ENCODE assay signal across 8 cellular contexts in the genomic region with DNA sequence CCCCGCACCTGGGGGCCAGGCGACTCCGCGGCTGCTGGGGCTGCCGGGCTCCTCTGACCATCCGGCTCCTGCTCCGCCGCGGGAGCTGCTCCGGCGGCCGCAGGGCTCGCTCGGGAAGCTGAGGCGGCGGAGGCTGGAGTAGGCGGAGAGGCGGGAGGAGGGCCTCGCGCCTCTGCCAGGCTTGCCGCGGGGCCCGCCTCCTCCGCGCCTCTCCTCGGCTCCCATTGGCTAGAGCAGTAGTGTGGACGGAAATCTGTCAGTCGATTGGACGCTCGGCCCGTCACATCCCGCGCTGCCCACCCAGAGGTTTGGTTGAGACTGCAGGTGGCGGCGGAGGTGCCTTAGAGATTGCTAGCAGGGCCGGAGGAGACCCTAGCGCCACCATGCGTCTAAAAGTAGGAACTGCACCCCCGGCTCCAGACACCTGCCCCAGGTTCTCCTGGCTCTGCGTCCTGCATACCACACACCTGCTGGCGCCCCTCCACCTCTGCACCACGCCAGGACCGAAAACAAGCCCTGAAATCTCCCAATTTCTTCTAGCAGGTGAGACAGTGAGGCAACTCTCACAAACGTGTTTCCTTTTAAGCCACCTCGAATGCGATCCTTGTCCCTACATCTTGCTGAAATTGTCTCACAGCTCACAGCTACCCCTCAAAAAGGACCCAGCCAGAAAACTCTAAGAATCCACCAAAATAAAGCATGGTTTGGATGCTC. TPM values are rescaled to one million over a fixed set of nuclear protein-coding genes. Genes with fewer than 3 reads are reported as not detected.
DNase-seq lines count a peak whose midpoint lies in the region; ATAC-seq, FAIRE-seq and TF ChIP-seq lines count a peak whose summit lies in the region.

SCAI (minus strand) TSS at position 152 of the 714 bp plus-strand sequence; CDS start at position 61, 91 bp downstream.

- H3K9me3 ChIP-seq in HUES48 (ENCODE audit: control insufficient read depth, insufficient read depth, low read length): no peaks in the 10 kb centered on the region
- no peaks in the 10 kb centered on the region for H3K9me3 ChIP-seq in NT2/D1 (ENCODE audit: insufficient read depth, low read length)
- no peaks in the 10 kb centered on the region for H3K9me3 ChIP-seq in endothelial cell of umbilical vein (replicated peaks; ENCODE audit: control insufficient read depth, insufficient read depth, low read length)

- peak; percentile 94 to 99 for TF ChIP-seq CTCF in endothelial cell of umbilical vein (IDR thresholded peaks at IDR 0.05; ENCODE audit: extremely low read depth in 1 of 2, insufficient read depth in 1 of 2, low read depth in 1 of 2, low read length in 2 of 2)

- peak; percentile 97 for ATAC-seq in GM21390 (IDR thresholded peaks at IDR 0.05; ENCODE audit: unreplicated experiment)

- intact Hi-C loops in endothelial cell of umbilical vein (cut with micrococcal nuclease): loop anchor here (1.0 to 2.0 kb wide), 7 partner anchors 46 to 369 kb away; partner anchors contain the start of genes ARPC5L, GOLGA1, PPP6C and WDR38

- FAIRE-seq in endothelial cell of umbilical vein (lab: Jason Lieb, UNC): peak; percentile 98

- no peaks in the 10 kb centered on the region for H3K9me1 ChIP-seq in endothelial cell of umbilical vein (replicated peaks; ENCODE audit: control insufficient read depth, extremely low read depth, insufficient read depth, low read length)

- H3K4me2 ChIP-seq in endothelial cell of umbilical vein (ENCODE audit: insufficient read depth, low read length): peak within 1 kb of the TSS; percentile 72

- POLR2A ChIA-PET in endothelial cell of umbilical vein (lab: Charles Lee): interaction anchor here (0.6 to 0.8 kb wide), 2 partner anchors 12 to 202 kb away, joined by 3 read pairs; no protein-coding TSS in a partner anchor

- H3K79me2 ChIP-seq in endothelial cell of umbilical vein (ENCODE audit: control insufficient read depth, insufficient read depth, low read length): no peaks in the 10 kb centered on the region

- DNase-seq in D341Med (ENCODE audit: low spot score) (peak; percentile 99), NT2/D1 (ENCODE audit: low read depth, low spot score) (peak; percentile 98), endothelial cell of umbilical vein (ENCODE audit: low read depth, low spot score) (peak; percentile 99), middle frontal gyrus (ENCODE audit: extremely low spot score, low spot score) (peak; percentile 98)
- DNase-seq in activated CD8-positive, alpha-beta memory T cell treated with anti-CD3 and anti-CD28 coated beads, Interleukin-2, amount 50 U/mL, for 1 hour (ENCODE audit: extremely low read depth): peak; percentile 96
- peak; percentile 94 to 97 for DNase-seq in stimulated activated CD8-positive, alpha-beta memory T cell treated with anti-CD3 and anti-CD28 coated beads, Interleukin-2, amount 100 ng/mL, for 48 hours (ENCODE audit: low read depth in 2 of 2)

- H3K4me3 ChIP-seq in HUES48 (ENCODE audit: low read depth, low read length) (peak within 1 kb of the TSS; percentile 90), NT2/D1 (ENCODE audit: insufficient read length, low read depth) (peak within 1 kb of the TSS; percentile 81), endothelial cell of umbilical vein (replicated peaks in 1 of 3; ENCODE audit: insufficient read depth in 1 of 3, low read depth in 1 of 3, low read length in 3 of 3) (peak within 1 kb of the TSS; percentile 19 to 74 (median 59))

- CTCF ChIA-PET in endothelial cell of umbilical vein (lab: Charles Lee): interaction anchor here (0.6 to 2.1 kb wide), 23 partner anchors 12 to 372 kb away, joined by 3 to 8 read pairs (median 4); partner anchors contain the start of genes GOLGA1, NR6A1 and WDR38

- H3K36me3 ChIP-seq in HUES48 (ENCODE audit: control insufficient read depth, insufficient read depth, low read length): peaks cover 32% of the 10 kb centered on the region
- peaks cover 9% of the 10 kb centered on the region for H3K36me3 ChIP-seq in NT2/D1 (ENCODE audit: insufficient read depth, insufficient read length, low read length)
- H3K36me3 ChIP-seq in endothelial cell of umbilical vein (ENCODE audit: control insufficient read depth in 2 of 2, extremely low read depth in 1 of 2, insufficient read depth in 2 of 2, low read length in 2 of 2): no peaks in the 10 kb centered on the region

- H3K27me3 ChIP-seq in HUES48 (ENCODE audit: control insufficient read depth, insufficient read depth, low read length): no peaks in the 10 kb centered on the region
- H3K27me3 ChIP-seq in NT2/D1 (ENCODE audit: insufficient read depth, insufficient read length): no peaks in the 10 kb centered on the region
- H3K27me3 ChIP-seq in endothelial cell of umbilical vein (ENCODE audit: control insufficient read depth in 2 of 2, insufficient read depth in 2 of 2, low read length in 2 of 2): no peaks in the 10 kb centered on the region

- H4K20me1 ChIP-seq in endothelial cell of umbilical vein (replicated peaks; ENCODE audit: control insufficient read depth, extremely low read depth, insufficient read depth, low read length): no peaks in the 10 kb centered on the region

- peak within 1 kb of the TSS; percentile 57 for H2AFZ ChIP-seq in endothelial cell of umbilical vein (ENCODE audit: low read depth, low read length)

- dilution Hi-C loops in endothelial cell of umbilical vein (cut with MboI; ENCODE audit: extremely low pct_ligation_motif_present, low sequenced_read_pairs): no loop called here

- peak within 1 kb of the TSS; percentile 62 for H3K27ac ChIP-seq in HUES48 (ENCODE audit: low read depth, low read length)
- no peak within 1 kb of the TSS for H3K27ac ChIP-seq in endothelial cell of umbilical vein (ENCODE audit: insufficient read depth, low read depth, low read length)

- peak; percentile 71 for TF ChIP-seq POLR2A in endothelial cell of umbilical vein (IDR thresholded peaks at IDR 0.05; ENCODE audit: low read depth, low read length)

- H3K9ac ChIP-seq in HUES48 (ENCODE audit: low read depth, low read length) (peak within 1 kb of the TSS; percentile 60), NT2/D1 (ENCODE audit: insufficient read length, low read depth) (peak within 1 kb of the TSS; percentile 87), endothelial cell of umbilical vein (replicated peaks; ENCODE audit: extremely low read depth, insufficient read depth, low read length) (peak within 1 kb of the TSS; percentile 11)

- H3K4me1 ChIP-seq in HUES48 (ENCODE audit: control insufficient read depth, insufficient read depth, low read length) (peaks cover 8% of the 10 kb centered on the region), NT2/D1 (ENCODE audit: insufficient read depth, insufficient read length) (no peaks in the 10 kb centered on the region), endothelial cell of umbilical vein (ENCODE audit: control insufficient read depth, extremely low read depth, insufficient read depth, low read length) (peaks cover 6% of the 10 kb centered on the region)

- BruUV-seq in endothelial cell of umbilical vein (replicated peaks; lab: Mats Ljungman, UMichigan): no TSS peak

TF ChIP-seq in endothelial cell of umbilical vein, 7 proteins besides CTCF, POLR2A, EP300 and RAD21:
- TF ChIP-seq POLR2AphosphoS5 (IDR thresholded peaks at IDR 0.05; ENCODE audit: insufficient read depth, low read depth, low read length) (peak; percentile 15), JUN (IDR thresholded peaks at IDR 0.05; ENCODE audit: borderline replicate concordance, insufficient read depth, insufficient read length, low read depth) (no peak), GATA2 (IDR thresholded peaks at IDR 0.05; ENCODE audit: insufficient read depth, insufficient read length, low read depth, low read length) (no peak), MYC (IDR thresholded peaks at IDR 0.05; ENCODE audit: low read depth, low read length) (peak; percentile 11), EZH2 (IDR thresholded peaks at IDR 0.05; ENCODE audit: borderline replicate concordance, low read depth, low read length, severe bottlenecking) (no peak), FOS (IDR thresholded peaks at IDR 0.05; ENCODE audit: borderline replicate concordance, insufficient read depth, low read length) (no peak)
- TF ChIP-seq, protein P1, sequence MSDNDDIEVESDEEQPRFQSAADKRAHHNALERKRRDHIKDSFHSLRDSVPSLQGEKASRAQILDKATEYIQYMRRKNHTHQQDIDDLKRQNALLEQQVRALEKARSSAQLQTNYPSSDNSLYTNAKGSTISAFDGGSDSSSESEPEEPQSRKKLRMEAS (IDR thresholded peaks at IDR 0.05; ENCODE audit: insufficient read depth, insufficient read length): no peak
TF ChIP-seq in endothelial cell of umbilical vein: peak in this region for 2.

RNA-seq across cellular contexts. Expression of gene SCAI, which starts in this region (rescaled TPM):
- 6.9 and 9.3 TPM in 2 replicates for total RNA-seq in endothelial cell of umbilical vein
- 1.5 and 2.0 TPM in 2 replicates for polyA plus RNA-seq in endothelial cell of umbilical vein
- 1.6 and 1.7 TPM in 2 replicates for polyA plus RNA-seq in endothelial cell of umbilical vein (2011; cell fraction: cytosol; rRNA removed)
- 6.4 and 7.1 TPM in 2 replicates for polyA plus RNA-seq in endothelial cell of umbilical vein (2011; cell fraction: nucleus; rRNA removed)
- 2.1 and 2.9 TPM in 2 replicates for polyA plus RNA-seq in endothelial cell of umbilical vein (2012)
- 8.4 and 11.1 TPM in 2 replicates for polyA minus RNA-seq in endothelial cell of umbilical vein
- polyA minus RNA-seq in endothelial cell of umbilical vein (2011; cell fraction: cytosol; rRNA and poly(A)+ RNA removed): 5.8 TPM
- 12.7 and 17.6 TPM in 2 replicates for polyA minus RNA-seq in endothelial cell of umbilical vein (2011; cell fraction: nucleus; rRNA and poly(A)+ RNA removed)

Comparison
In these comparisons a context has a peak if more than half of its experiments do, and no peak if none do; other contexts are left out.
1. H3K9ac ChIP-seq: peak in every context shown above with its lines; median percentile 87 in NT2/D1; 60 in HUES48; 11 in endothelial cell of umbilical vein.